Comparison of ENCODE assay signal across 8 cellular contexts in the genomic region with DNA sequence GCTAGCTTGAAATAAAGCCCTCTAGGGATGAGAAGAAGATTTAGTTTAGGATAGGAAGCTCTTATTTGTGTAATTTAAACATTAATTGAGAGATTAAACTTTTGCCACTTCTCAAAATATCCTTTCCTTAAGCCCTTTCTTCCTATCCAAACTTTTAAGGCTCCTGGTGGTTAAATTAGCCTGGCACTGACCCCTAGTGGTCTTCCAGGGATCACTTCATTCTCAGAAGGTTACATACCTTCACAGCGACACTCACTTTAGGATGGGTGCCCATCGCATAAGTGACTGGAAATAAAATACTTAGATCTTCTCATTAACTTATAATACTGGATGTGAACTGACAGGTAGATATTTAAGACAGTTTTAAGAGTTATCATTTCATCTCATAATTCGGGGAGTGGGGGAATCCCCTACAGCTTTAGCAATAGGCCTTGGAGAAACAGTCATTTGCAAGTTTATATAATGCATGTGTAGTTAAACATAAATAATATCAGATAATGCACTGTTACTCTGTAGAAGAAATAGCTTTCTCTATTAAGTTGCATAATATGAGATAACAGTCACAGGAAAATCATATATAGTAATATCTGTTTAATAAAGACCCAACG. TPM values are rescaled to one million over a fixed set of nuclear protein-coding genes. Genes with fewer than 3 reads are reported as not detected.
DNase-seq lines count a peak whose midpoint lies in the region; ATAC-seq and TF ChIP-seq lines count a peak whose summit lies in the region.

No MANE protein-coding gene starts in this region.

- H3K4me1 ChIP-seq in breast epithelium: no peaks in the 10 kb centered on the region

- no peaks in the 10 kb centered on the region for H3K36me3 ChIP-seq in breast epithelium

- DNase-seq in D341Med (ENCODE audit: low spot score) (peak; percentile 69), NCI-H748 treated with DMSO at 0.1 percent for 48 hours (lab: John Stamatoyannopoulos, UW) (peak; percentile 16), breast epithelium (ENCODE audit: low spot score in 2 of 2) (no peak), medulla oblongata (ENCODE audit: extremely low spot score) (peak; percentile 55), omental fat pad (ENCODE audit: low spot score) (no peak)
- DNase-seq in NK-92 treated with Interleukin-12 subunit alpha and Interleukin-12 subunit beta, amount 100 ng/mL, for 24 hours (lab: John Stamatoyannopoulos, UW): no peak

- no peak overlapping the region for H3K4me3 ChIP-seq in breast epithelium

- intact Hi-C loops in breast epithelium (cut with DNase I; ENCODE audit: low total_unique reads): no loop called here

- no peak overlapping the region for H3K27ac ChIP-seq in breast epithelium

- H3K9me3 ChIP-seq in breast epithelium: no peaks in the 10 kb centered on the region

- TF ChIP-seq CTCF in breast epithelium (IDR thresholded peaks at IDR 0.05): peak; percentile 10 to 53 (median 52)
- TF ChIP-seq CTCF in omental fat pad (IDR thresholded peaks at IDR 0.05): no peak

- peaks cover 4 to 46% of the 10 kb centered on the region in 2 donors for H3K27me3 ChIP-seq in breast epithelium

- TF ChIP-seq POLR2A in breast epithelium (IDR thresholded peaks at IDR 0.05): no peak

- ATAC-seq in GM18909 (IDR thresholded peaks at IDR 0.05; ENCODE audit: poor library complexity, unreplicated experiment) (peak; percentile 76), HG03378 (IDR thresholded peaks at IDR 0.05; ENCODE audit: unreplicated experiment) (peak; percentile 83), omental fat pad (ENCODE audit: low FRiP score) (no peak)

RNA-seq across cellular contexts. Expression of a gene that starts 7.4 kb away (rescaled TPM):
- total RNA-seq in breast epithelium (not detected), omental fat pad (under 1 TPM in 1 of 4 donors, not detected in 3; 0.72 TPM)

RNA-seq across cellular contexts. Expression of a gene that starts 22.2 kb away (rescaled TPM):
- 1 to 10 TPM; 2.0 to 2.6 (median 2.6) TPM for total RNA-seq in breast epithelium
- 1 to 10 TPM in 3 of 4 donors, not detected in 1; 2.6 to 6.7 (median 2.9) TPM for total RNA-seq in omental fat pad

Comparison
In these comparisons a context has a peak if more than half of its experiments do, and no peak if none do; other contexts are left out.
1. DNase-seq: peak in D341Med (single experiment), NCI-H748 treated with DMSO at 0.1 percent for 48 hours (single experiment) and medulla oblongata (single experiment); none in breast epithelium (0 of 2), NK-92 treated with Interleukin-12 subunit alpha and Interleukin-12 subunit beta, amount 100 ng/mL, for 24 hours (single experiment) and omental fat pad (single experiment).
2. CTCF ChIP-seq: peak in breast epithelium (3 of 3); none in omental fat pad (0 of 3).